Comparison of ENCODE assay signal across 8 cellular contexts in genomic region chr9:99807276-99807852, GRCh38. TPM values are rescaled to one million over a fixed set of nuclear protein-coding genes. Genes with fewer than 3 reads are reported as not detected.
DNase-seq lines count a peak whose midpoint lies in the region; ATAC-seq, FAIRE-seq and TF ChIP-seq lines count a peak whose summit lies in the region.

No MANE protein-coding gene starts in this region.

- peaks cover 14% of the 10 kb centered on the region for H3K79me2 ChIP-seq in OCI-LY3 (ENCODE audit: low read length)

- H3K9me3 ChIP-seq in OCI-LY3 (ENCODE audit: insufficient read depth, low read length), result no peaks in the 10 kb centered on the region
- H3K9me3 ChIP-seq in gastroesophageal sphincter, result no peaks in the 10 kb centered on the region

- TF ChIP-seq POLR2A in gastroesophageal sphincter (IDR thresholded peaks at IDR 0.05), result no peak

- H2AFZ ChIP-seq in OCI-LY3 (ENCODE audit: low read depth, low read length), result no peak overlapping the region

- TF ChIP-seq CTCF in GM12873 (IDR thresholded peaks at IDR 0.05; ENCODE audit: insufficient read depth, low read depth, low read length, missing control alignments) (peak; percentile 72), OCI-LY3 (IDR thresholded peaks at IDR 0.05; ENCODE audit: low read depth, low read length) (peak; percentile 82), gastroesophageal sphincter (IDR thresholded peaks at IDR 0.05) (peak; percentile 46 to 77 (median 50))

- H3K9ac ChIP-seq in OCI-LY3 (ENCODE audit: low read length), result no peak overlapping the region

- DNase-seq in HS-27A (ENCODE audit: low read depth) (peak; percentile 29), pons (ENCODE audit: low spot score) (peak; percentile 87), NCI-H187 treated with DMSO at 0.1 percent for 48 hours (lab: John Stamatoyannopoulos, UW) (no peak)
- peak; percentile 35 to 39 for DNase-seq in activated T-helper 1 cell treated with anti-CD3 and anti-CD28 coated beads, Interleukin-2, amount 50 U/mL, for 16 hours (ENCODE audit: low read depth in 1 of 2, low spot score in 1 of 2)

- H3K36me3 ChIP-seq in OCI-LY3 (replicated peaks; ENCODE audit: low read depth, low read length) (peaks cover 3% of the 10 kb centered on the region), gastroesophageal sphincter (no peaks in the 10 kb centered on the region)

- H3K4me2 ChIP-seq in OCI-LY3 (ENCODE audit: low read length), result peak overlapping the region; percentile 36

- H3K27me3 ChIP-seq in OCI-LY3 (ENCODE audit: low read depth, low read length) (no peaks in the 10 kb centered on the region), gastroesophageal sphincter (no peaks in the 10 kb centered on the region)

- H3K27ac ChIP-seq in OCI-LY3 (ENCODE audit: low read length), result no peak overlapping the region
- no peak overlapping the region for H3K27ac ChIP-seq in gastroesophageal sphincter

- no peak for TF ChIP-seq EP300 in gastroesophageal sphincter (IDR thresholded peaks at IDR 0.05)

- WGBS in gastroesophageal sphincter (ENCODE audit: low coverage in 1 of 2), 2 donors, result 19 to 28% methylated on average over 4 of the region's 4 CpGs

- H3K4me1 ChIP-seq in OCI-LY3 (ENCODE audit: low read length) (peaks cover 25% of the 10 kb centered on the region), gastroesophageal sphincter (peaks cover 0 to 10% (median 0%) of the 10 kb centered on the region in 3 donors)

- no peak for ATAC-seq in gastroesophageal sphincter

- FAIRE-seq in A204.1 (lab: Jason Lieb, UNC), result peak; percentile 94

- H4K20me1 ChIP-seq in OCI-LY3 (ENCODE audit: insufficient read depth, low read length), result no peaks in the 10 kb centered on the region

- no peak overlapping the region for H3K4me3 ChIP-seq in OCI-LY3 (ENCODE audit: low read length)
- no peak overlapping the region for H3K4me3 ChIP-seq in gastroesophageal sphincter

RNA-seq across cellular contexts. Expression of gene NR4A3, which starts 14.3 kb away (rescaled TPM):
- total RNA-seq in gastroesophageal sphincter, result 10 to 100 TPM in 1 of 4 donors, 1 to 10 TPM in 2, under 1 TPM in 1; 0.52 to 51.2 (median 2.0) TPM
